In genomic region chr19:36838784-36839324, GRCh38 we compare ENCODE assay signal across 8 cellular contexts. TPM values are rescaled to one million over a fixed set of nuclear protein-coding genes. Genes with fewer than 3 reads are reported as not detected.
DNase-seq lines count a peak whose midpoint lies in the region; ATAC-seq and TF ChIP-seq lines count a peak whose summit lies in the region.

No MANE protein-coding gene starts in this region.

- ATAC-seq in stimulated activated naive CD8-positive, alpha-beta T cell treated with anti-CD3 and anti-CD28 coated beads, Interleukin-15, Interleukin-2, amounts not matched to agents 100 U/mL and 50 U/mL, for 24 hours: no peak

- in situ Hi-C loops in mammary epithelial cell (cut with MboI; ENCODE audit: low sequenced_read_pairs in 2 of 2): no loop called here

- dilution Hi-C loops in mammary epithelial cell (cut with HindIII; ENCODE audit: low sequenced_read_pairs): no loop called here

- H2AK5ac ChIP-seq in mesendoderm (ENCODE audit: low read length): no peak overlapping the region

- intact Hi-C loops in mammary epithelial cell (cut with micrococcal nuclease): loop anchor here (1.0 to 5.0 kb wide), 2 partner anchors 11 to 78 kb away; partner anchors contain the start of genes ZNF345, ZNF568 and ZNF829

- BruUV-seq in mammary epithelial cell (replicated peaks; lab: Mats Ljungman, UMichigan): no TSS peak

- H3K4me1 ChIP-seq in mammary epithelial cell (ENCODE audit: insufficient read depth, low read length) (peaks cover 6% of the 10 kb centered on the region), mesendoderm (ENCODE audit: control insufficient read depth, low read depth, low read length) (peaks cover 2% of the 10 kb centered on the region)

- no peaks in the 10 kb centered on the region for H3K27me3 ChIP-seq in mammary epithelial cell (ENCODE audit: insufficient read depth, low read length)
- H3K27me3 ChIP-seq in mesendoderm (ENCODE audit: insufficient read depth, low read length, poor library complexity): no peaks in the 10 kb centered on the region

- H3K79me2 ChIP-seq in mammary epithelial cell (ENCODE audit: insufficient read depth, low read length) (peaks cover 13% of the 10 kb centered on the region), mesendoderm (ENCODE audit: control insufficient read depth, insufficient read depth, low read length) (no peaks in the 10 kb centered on the region)

- no peak for DNase-seq in stimulated activated naive CD8-positive, alpha-beta T cell treated with anti-CD3 and anti-CD28 coated beads, Interleukin-15, Interleukin-2, amounts not matched to agents 100 U/mL and 50 U/mL, for 24 hours
- DNase-seq in mammary epithelial cell (no peak), mesendoderm (no peak), NCI-H226 (no peak), NCI-H1694 treated with DMSO at 0.1 percent for 48 hours (lab: John Stamatoyannopoulos, UW) (no peak), RPMI8226 (no peak)
- no peak for DNase-seq in stimulated activated naive CD4-positive, alpha-beta T cell treated with Interleukin-2 at 50 U/mL for 16 hours (lab: John Stamatoyannopoulos, UW)

- H3K4ac ChIP-seq in mesendoderm (ENCODE audit: low read depth, low read length): no peak overlapping the region

- TF ChIP-seq CTCF in mammary epithelial cell (conservative IDR thresholded peaks at IDR 0.05 in 1 of 2, IDR thresholded peaks at IDR 0.05 in 1 of 2; ENCODE audit: extremely low read depth in 1 of 2, insufficient read depth in 1 of 2, low read depth in 1 of 2, low read length in 2 of 2): no peak

- H3K56ac ChIP-seq in mesendoderm (ENCODE audit: low read length): peak overlapping the region; percentile 97

- H4K5ac ChIP-seq in mesendoderm (ENCODE audit: low read length): no peak overlapping the region

- H2AFZ ChIP-seq in mammary epithelial cell (ENCODE audit: low read depth, low read length): peak overlapping the region; percentile 89

- CTCF ChIA-PET in mammary epithelial cell (lab: Charles Lee; ENCODE audit: low non-redundant PET): no interaction called here

- H3K36me3 Mint-ChIP-seq in stimulated activated naive CD8-positive, alpha-beta T cell treated with anti-CD3 and anti-CD28 coated beads, Interleukin-15, Interleukin-2, amounts not matched to agents 100 ng/mL and 50 ng/mL, for 24 hours (ENCODE audit: low read depth): peaks cover 68% of the 10 kb centered on the region

- H2BK120ac ChIP-seq in mesendoderm (ENCODE audit: low read depth, low read length): no peak overlapping the region

- H2BK5ac ChIP-seq in mesendoderm (ENCODE audit: low read length): no peak overlapping the region

- H3K4me2 ChIP-seq in mammary epithelial cell (ENCODE audit: insufficient read depth, low read depth, low read length): peak overlapping the region; percentile 87
- H3K4me2 ChIP-seq in mesendoderm (ENCODE audit: low read length): peak overlapping the region; percentile 90

- H3K27ac ChIP-seq in mammary epithelial cell (ENCODE audit: insufficient read depth, low read depth, low read length): peak overlapping the region; percentile 14
- H3K27ac ChIP-seq in mesendoderm (ENCODE audit: low read depth, low read length): no peak overlapping the region

- H4K8ac ChIP-seq in mesendoderm (ENCODE audit: low read depth, low read length): no peak overlapping the region

- H3K9me3 Mint-ChIP-seq in stimulated activated naive CD8-positive, alpha-beta T cell treated with anti-CD3 and anti-CD28 coated beads, Interleukin-15, Interleukin-2, amounts not matched to agents 100 ng/mL and 50 ng/mL, for 24 hours: peaks cover 32% of the 10 kb centered on the region

- H3K23ac ChIP-seq in mesendoderm (ENCODE audit: low read length): no peak overlapping the region

- H4K20me1 ChIP-seq in mammary epithelial cell (ENCODE audit: insufficient read depth, low read length): no peaks in the 10 kb centered on the region

- H3K9me3 ChIP-seq in mammary epithelial cell (replicated peaks; ENCODE audit: insufficient read depth, low read length): peaks cover 13% of the 10 kb centered on the region

- no peak overlapping the region for H2BK15ac ChIP-seq in mesendoderm (replicated peaks; ENCODE audit: low read depth)

- H3K36me3 ChIP-seq in mammary epithelial cell (ENCODE audit: insufficient read depth, low read length) (no peaks in the 10 kb centered on the region), mesendoderm (ENCODE audit: control insufficient read depth, insufficient read depth, low read length) (peaks cover 2% of the 10 kb centered on the region)

- H3K9ac ChIP-seq in mammary epithelial cell (ENCODE audit: insufficient read depth, low read length) (no peak overlapping the region), mesendoderm (ENCODE audit: low read length) (peak overlapping the region; percentile 91)

- H3K27ac Mint-ChIP-seq in stimulated activated naive CD8-positive, alpha-beta T cell treated with anti-CD3 and anti-CD28 coated beads, Interleukin-15, Interleukin-2, amounts not matched to agents 100 ng/mL and 50 ng/mL, for 24 hours: peak overlapping the region; percentile 32

- WGBS in mammary epithelial cell (ENCODE audit: low coverage, missing lambda C conversion rate): 6% methylated on average over 10 of the region's 12 CpGs
- WGBS in mesendoderm (ENCODE audit: extremely low coverage, insufficient coverage, low lambda C conversion rate): no CpG with 5 or more reads among the region's 12 CpGs

- peaks cover 6% of the 10 kb centered on the region for H3K4me1 Mint-ChIP-seq in stimulated activated naive CD8-positive, alpha-beta T cell treated with anti-CD3 and anti-CD28 coated beads, Interleukin-15, Interleukin-2, amounts not matched to agents 100 ng/mL and 50 ng/mL, for 24 hours (ENCODE audit: low read depth)

- no peaks in the 10 kb centered on the region for H3K27me3 Mint-ChIP-seq in stimulated activated naive CD8-positive, alpha-beta T cell treated with anti-CD3 and anti-CD28 coated beads, Interleukin-15, Interleukin-2, amounts not matched to agents 100 ng/mL and 50 ng/mL, for 24 hours

- no peaks in the 10 kb centered on the region for H3K79me1 ChIP-seq in mesendoderm (ENCODE audit: low read length)

- peak overlapping the region; percentile 54 to 64 (median 57) for H3K4me3 ChIP-seq in mammary epithelial cell (replicated peaks in 1 of 3; ENCODE audit: insufficient read depth in 1 of 3, low read depth in 2 of 3, low read length in 3 of 3)
- peak overlapping the region; percentile 78 for H3K4me3 ChIP-seq in mesendoderm (ENCODE audit: low read length)

- no peak overlapping the region for H3K18ac ChIP-seq in mesendoderm (ENCODE audit: low read length)

- H3K4me3 Mint-ChIP-seq in stimulated activated naive CD8-positive, alpha-beta T cell treated with anti-CD3 and anti-CD28 coated beads, Interleukin-15, Interleukin-2, amounts not matched to agents 100 ng/mL and 50 ng/mL, for 24 hours: no peak overlapping the region

RNA-seq across cellular contexts. Expression of gene ZNF790, which starts 0.7 kb away (rescaled TPM):
- total RNA-seq in mammary epithelial cell: 1 to 10 TPM; 7.5 to 8.6 TPM
- polyA plus RNA-seq in mammary epithelial cell: 2.5 TPM
- polyA minus RNA-seq in mammary epithelial cell: not detected
- 2.8 TPM for polyA plus RNA-seq in mesendoderm (2013, experiment 1 of 2)
- polyA plus RNA-seq in mesendoderm (2013, experiment 2 of 2): 3.2 TPM

RNA-seq across cellular contexts. Expression of gene ZNF345, which starts 11.8 kb away (rescaled TPM):
- 1 to 10 TPM; 1.4 to 2.8 TPM for total RNA-seq in mammary epithelial cell
- polyA plus RNA-seq in mammary epithelial cell: 0.63 TPM
- not detected for polyA minus RNA-seq in mammary epithelial cell
- polyA plus RNA-seq in mesendoderm (2013, experiment 1 of 2): 3.5 TPM
- polyA plus RNA-seq in mesendoderm (2013, experiment 2 of 2): 3.3 TPM
